Comparison of ENCODE assay signal across 1 cellular context in genomic region chr3:149332227-149332765, GRCh38.
A peak's percentile ranks its signal among the peaks of the same experiment; 100 is the strongest.
TF ChIP-seq lines count a peak whose summit lies in the region.

No MANE protein-coding gene starts in this region.

TF ChIP-seq in endothelial cell of umbilical vein, 7 proteins besides CTCF, POLR2A, EP300 and RAD21 (continued from another document):
- TF ChIP-seq EZH2 (IDR thresholded peaks at IDR 0.05; ENCODE audit: borderline replicate concordance, low read depth, low read length, severe bottlenecking) (no peak), MYC (IDR thresholded peaks at IDR 0.05; ENCODE audit: low read depth, low read length) (no peak), JUN (IDR thresholded peaks at IDR 0.05; ENCODE audit: borderline replicate concordance, insufficient read depth, insufficient read length, low read depth) (peak; percentile 87)
TF ChIP-seq in endothelial cell of umbilical vein: peak in this region for 3.
